1 cellular context compared by ENCODE assay signal in the genomic region with DNA sequence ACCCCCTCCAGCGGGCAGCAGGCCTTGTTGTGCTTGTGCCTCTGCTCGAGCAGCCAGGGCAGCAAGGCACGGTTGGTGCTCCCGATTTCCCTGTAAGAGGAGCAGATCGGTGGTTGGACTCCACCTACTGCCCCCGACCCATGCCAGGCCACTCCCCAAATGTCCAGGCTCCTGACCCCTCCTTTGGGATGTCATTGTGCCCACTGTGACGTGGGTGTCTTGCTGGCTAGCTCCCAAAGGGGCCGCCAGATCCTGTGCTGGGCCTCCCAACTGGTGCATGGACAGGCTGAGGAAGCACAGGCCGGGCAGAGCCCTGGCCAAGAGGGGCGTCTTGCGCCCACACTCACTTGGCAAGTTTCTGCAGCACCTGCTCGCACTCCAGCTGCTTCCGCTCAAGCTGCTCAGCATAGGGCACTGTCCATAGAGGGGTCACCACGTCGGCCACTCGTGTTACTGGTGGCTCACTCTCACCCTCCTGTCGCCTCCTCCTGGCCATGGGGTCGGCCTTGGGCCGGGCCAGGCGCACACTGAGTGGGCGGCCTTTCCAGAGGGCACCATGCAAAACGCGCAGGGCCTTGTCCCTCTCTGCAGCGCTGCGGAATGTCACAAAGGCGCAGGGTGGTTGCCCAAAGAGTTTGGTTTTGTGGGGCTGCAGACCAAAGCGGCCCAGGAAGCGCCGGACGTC.
TF ChIP-seq lines count a peak whose summit lies in the region.

A gene (plus strand): TSS at position 414 of the 685 bp plus-strand sequence. CDS start 81 bp downstream, at position 495.

TF ChIP-seq in liver, 16 proteins besides CTCF, POLR2A, EP300 and RAD21 (continued from another document):
- TF ChIP-seq, protein P1, sequence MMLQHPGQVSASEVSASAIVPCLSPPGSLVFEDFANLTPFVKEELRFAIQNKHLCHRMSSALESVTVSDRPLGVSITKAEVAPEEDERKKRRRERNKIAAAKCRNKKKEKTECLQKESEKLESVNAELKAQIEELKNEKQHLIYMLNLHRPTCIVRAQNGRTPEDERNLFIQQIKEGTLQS (IDR thresholded peaks at IDR 0.05), result no peak
- TF ChIP-seq GABPA (IDR thresholded peaks at IDR 0.05 in 1 of 2, conservative IDR thresholded peaks at IDR 0.05 in 1 of 2), result no peak
